Comparison of ENCODE assay signal across 1 cellular context in the genomic region with DNA sequence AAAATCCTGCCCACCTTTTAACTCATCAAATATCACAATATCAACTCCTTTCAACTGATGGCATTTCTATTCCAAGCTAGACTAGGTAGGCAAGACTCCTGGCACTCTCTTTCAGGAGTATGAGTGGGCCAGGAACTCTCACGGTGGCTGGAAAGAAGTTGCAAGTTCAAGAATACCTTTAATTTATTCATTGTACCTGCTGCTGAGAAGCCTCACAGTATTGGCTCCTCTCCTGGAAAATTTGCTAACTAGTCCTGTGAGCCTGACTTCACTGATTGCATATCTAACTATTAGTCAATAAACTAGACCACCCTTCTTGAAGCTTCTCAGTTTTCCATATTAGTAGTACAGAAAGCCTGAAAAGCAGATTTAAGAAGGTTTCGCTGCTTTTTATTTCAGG.
TF ChIP-seq lines count a peak whose summit lies in the region.

No MANE protein-coding gene starts in this region.

TF ChIP-seq in A549, 52 proteins besides CTCF, POLR2A, EP300 and RAD21 (continued from another document):
- TF ChIP-seq, protein P1, sequence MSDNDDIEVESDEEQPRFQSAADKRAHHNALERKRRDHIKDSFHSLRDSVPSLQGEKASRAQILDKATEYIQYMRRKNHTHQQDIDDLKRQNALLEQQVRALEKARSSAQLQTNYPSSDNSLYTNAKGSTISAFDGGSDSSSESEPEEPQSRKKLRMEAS (IDR thresholded peaks at IDR 0.05): no peak
- TF ChIP-seq TP53 (CRISPR knock-in tag; IDR thresholded peaks at IDR 0.05): no peak
- TF ChIP-seq, protein P2, sequence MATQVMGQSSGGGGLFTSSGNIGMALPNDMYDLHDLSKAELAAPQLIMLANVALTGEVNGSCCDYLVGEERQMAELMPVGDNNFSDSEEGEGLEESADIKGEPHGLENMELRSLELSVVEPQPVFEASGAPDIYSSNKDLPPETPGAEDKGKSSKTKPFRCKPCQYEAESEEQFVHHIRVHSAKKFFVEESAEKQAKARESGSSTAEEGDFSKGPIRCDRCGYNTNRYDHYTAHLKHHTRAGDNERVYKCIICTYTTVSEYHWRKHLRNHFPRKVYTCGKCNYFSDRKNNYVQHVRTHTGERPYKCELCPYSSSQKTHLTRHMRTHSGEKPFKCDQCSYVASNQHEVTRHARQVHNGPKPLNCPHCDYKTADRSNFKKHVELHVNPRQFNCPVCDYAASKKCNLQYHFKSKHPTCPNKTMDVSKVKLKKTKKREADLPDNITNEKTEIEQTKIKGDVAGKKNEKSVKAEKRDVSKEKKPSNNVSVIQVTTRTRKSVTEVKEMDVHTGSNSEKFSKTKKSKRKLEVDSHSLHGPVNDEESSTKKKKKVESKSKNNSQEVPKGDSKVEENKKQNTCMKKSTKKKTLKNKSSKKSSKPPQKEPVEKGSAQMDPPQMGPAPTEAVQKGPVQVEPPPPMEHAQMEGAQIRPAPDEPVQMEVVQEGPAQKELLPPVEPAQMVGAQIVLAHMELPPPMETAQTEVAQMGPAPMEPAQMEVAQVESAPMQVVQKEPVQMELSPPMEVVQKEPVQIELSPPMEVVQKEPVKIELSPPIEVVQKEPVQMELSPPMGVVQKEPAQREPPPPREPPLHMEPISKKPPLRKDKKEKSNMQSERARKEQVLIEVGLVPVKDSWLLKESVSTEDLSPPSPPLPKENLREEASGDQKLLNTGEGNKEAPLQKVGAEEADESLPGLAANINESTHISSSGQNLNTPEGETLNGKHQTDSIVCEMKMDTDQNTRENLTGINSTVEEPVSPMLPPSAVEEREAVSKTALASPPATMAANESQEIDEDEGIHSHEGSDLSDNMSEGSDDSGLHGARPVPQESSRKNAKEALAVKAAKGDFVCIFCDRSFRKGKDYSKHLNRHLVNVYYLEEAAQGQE (IDR thresholded peaks at IDR 0.05): no peak
TF ChIP-seq in A549: peak in this region for 0.
